20 cellular contexts compared by ENCODE assay signal in genomic region chr10:125039354-125039769, GRCh38.
DNase-seq lines count a peak whose midpoint lies in the region; ATAC-seq, FAIRE-seq and TF ChIP-seq lines count a peak whose summit lies in the region.
"Had no signal": no experiment of that assay in that cellular context is flagged by ENCODE, and none has a peak within 500 bp of the region (broad histone marks: within the 10 kb centered on the region; RNA-seq: fewer than 3 reads in every experiment).

No MANE protein-coding gene starts in this region.

- H3K79me1 ChIP-seq in neuronal stem cell (ENCODE audit: low read depth, low read length): peaks cover 12% of the 10 kb centered on the region

- H3K9me2 ChIP-seq in SK-N-SH (no peaks in the 10 kb centered on the region), hepatocyte (replicated peaks; ENCODE audit: insufficient read depth) (no peaks in the 10 kb centered on the region)

- peak overlapping the region; percentile 63 for H3K14ac ChIP-seq in neuronal stem cell (ENCODE audit: low read length)

- peak overlapping the region; percentile 9 for H2AK5ac ChIP-seq in neuronal stem cell (ENCODE audit: low read depth, low read length)

- peaks cover 55% of the 10 kb centered on the region for H4K20me1 ChIP-seq in SK-N-SH (ENCODE audit: insufficient read depth)
- peaks cover 44% of the 10 kb centered on the region for H4K20me1 ChIP-seq in hepatocyte (ENCODE audit: insufficient read depth, poor library complexity, severe bottlenecking)

- peak overlapping the region; percentile 31 for H3K23ac ChIP-seq in neuronal stem cell (ENCODE audit: low read depth, low read length, poor library complexity)

- CTCF ChIA-PET in SK-N-SH (lab: Yijun Ruan, JAX): interaction anchor here (0.7 to 7.9 kb wide), 4 partner anchors 9 to 23 kb away, joined by 3 to 70 read pairs (median 8); no protein-coding TSS in a partner anchor

- peaks cover 3% of the 10 kb centered on the region for H3K36me3 Mint-ChIP-seq in chondrocyte (ENCODE audit: low read depth)
- H3K36me3 Mint-ChIP-seq: activated naive CD4-positive, alpha-beta T cell treated with anti-CD3 and anti-CD28 coated beads, Interleukin-2, amount 50 U/mL, for 72 hours; stimulated activated effector memory CD8-positive, alpha-beta T cell treated with anti-CD3 and anti-CD28 coated beads, Interleukin-12 subunit alpha, Interleukin-12 subunit beta, amount 100 ng/mL, for 72 hours had no signal

- no peak overlapping the region for H4K8ac ChIP-seq in neuronal stem cell (ENCODE audit: low read depth, low read length)

- no peak overlapping the region for H3K4me3 Mint-ChIP-seq in chondrocyte (ENCODE audit: unreplicated experiment)
- H3K4me3 Mint-ChIP-seq: activated T-helper 1 cell treated with anti-CD3 and anti-CD28 coated beads, Interleukin-12 subunit alpha, Interleukin-12 subunit beta, Interleukin-2, Interleukin-4 antibody, amounts not matched to agents 30 ng/mL and 10 ng/mL and 1 ng/mL, durations not matched to agents 14 hours and 24 hours and 36 hours; stimulated activated effector memory CD8-positive, alpha-beta T cell treated with anti-CD3 and anti-CD28 coated beads, Interleukin-12 subunit alpha, Interleukin-12 subunit beta, amount 100 ng/mL, for 72 hours had no signal

- H3K9me3 Mint-ChIP-seq in chondrocyte (ENCODE audit: low read depth): no peaks in the 10 kb centered on the region
- H3K9me3 Mint-ChIP-seq: activated naive CD4-positive, alpha-beta T cell treated with anti-CD3 and anti-CD28 coated beads, Interleukin-2, amount 50 U/mL, for 72 hours; activated T-helper 1 cell treated with anti-CD3 and anti-CD28 coated beads, Interleukin-12 subunit alpha, Interleukin-12 subunit beta, Interleukin-2, Interleukin-4 antibody, amounts not matched to agents 30 ng/mL and 10 ng/mL and 1 ng/mL, durations not matched to agents 14 hours and 24 hours and 36 hours; stimulated activated effector memory CD8-positive, alpha-beta T cell treated with anti-CD3 and anti-CD28 coated beads, Interleukin-12 subunit alpha, Interleukin-12 subunit beta, amount 100 ng/mL, for 72 hours had no signal

- peak overlapping the region; percentile 66 for H2BK12ac ChIP-seq in neuronal stem cell (ENCODE audit: low read length)

- H4K91ac ChIP-seq in neuronal stem cell (ENCODE audit: low read depth, low read length, poor library complexity): no peak overlapping the region

- no peak for TF ChIP-seq EP300 in SK-N-SH (IDR thresholded peaks at IDR 0.05; ENCODE audit: borderline replicate concordance in 1 of 2, low read depth in 1 of 2, low read length in 1 of 2)

- peaks cover 83% of the 10 kb centered on the region for H3K4me1 Mint-ChIP-seq in chondrocyte (ENCODE audit: low read depth)
- H3K4me1 Mint-ChIP-seq: stimulated activated effector memory CD8-positive, alpha-beta T cell treated with anti-CD3 and anti-CD28 coated beads, Interleukin-12 subunit alpha, Interleukin-12 subunit beta, amount 100 ng/mL, for 72 hours had no signal

- no peak for ATAC-seq in SK-N-SH treated with all-trans-retinoic acid at 6 μM for 48 hours
- ATAC-seq: activated naive CD4-positive, alpha-beta T cell treated with anti-CD3 and anti-CD28 coated beads, Interleukin-2, amount 50 U/mL, for 72 hours; stimulated activated effector memory CD8-positive, alpha-beta T cell treated with anti-CD3 and anti-CD28 coated beads, Interleukin-12 subunit alpha, Interleukin-12 subunit beta, amount 100 ng/mL, for 72 hours had no signal

- no peak overlapping the region for H2AFZ ChIP-seq in SK-N-SH (ENCODE audit: low read depth)
- no peak overlapping the region for H2AFZ ChIP-seq in neuronal stem cell (ENCODE audit: low read length)
- H2AFZ ChIP-seq in hepatocyte: no peak overlapping the region

- H3K4me3 ChIP-seq in SK-N-SH (ENCODE audit: low read depth in 2 of 2, low read length in 1 of 2) (no peak overlapping the region), neuronal stem cell (ENCODE audit: low read length in 2 of 2) (no peak overlapping the region), hepatocyte (no peak overlapping the region)
- H3K4me3 ChIP-seq: sigmoid colon had no signal

- no peak overlapping the region for H3K27ac ChIP-seq in SK-N-SH (ENCODE audit: low read depth in 2 of 2, low read length in 1 of 2)
- no peak overlapping the region for H3K27ac ChIP-seq in neuronal stem cell (replicated peaks; ENCODE audit: low read length)
- H3K27ac ChIP-seq in hepatocyte: no peak overlapping the region
- H3K27ac ChIP-seq: HL-60, sigmoid colon had no signal

- no peak overlapping the region for H2BK15ac ChIP-seq in neuronal stem cell (ENCODE audit: low read length)

- H3K27me3 ChIP-seq in SK-N-SH (ENCODE audit: insufficient read depth): no peaks in the 10 kb centered on the region
- no peaks in the 10 kb centered on the region for H3K27me3 ChIP-seq in neuronal stem cell (ENCODE audit: control insufficient read depth in 3 of 3, insufficient read depth in 3 of 3, low read depth in 1 of 3, low read length in 3 of 3)
- no peaks in the 10 kb centered on the region for H3K27me3 ChIP-seq in hepatocyte
- H3K27me3 ChIP-seq: ascending aorta, sigmoid colon had no signal

- WGBS in SK-N-SH (ENCODE audit: low lambda C conversion rate): 83% methylated on average over 7 of the region's 15 CpGs
- no CpG with 5 or more reads among the region's 15 CpGs for WGBS in neuronal stem cell (ENCODE audit: extremely low coverage in 2 of 2, insufficient read length in 2 of 2, insufficient replicate concordance in 1 of 2), 2 donors
- 81% methylated on average over 15 of the region's 15 CpGs for WGBS in hepatocyte (ENCODE audit: low lambda C conversion rate, missing lambda C conversion rate)

- peaks cover 54 to 64% of the 10 kb centered on the region in 2 experiments for H3K4me1 ChIP-seq in SK-N-SH (ENCODE audit: control insufficient read depth in 1 of 2, insufficient read depth in 2 of 2, low read depth in 1 of 2, low read length in 1 of 2)
- H3K4me1 ChIP-seq in neuronal stem cell (ENCODE audit: control insufficient read depth in 2 of 2, insufficient read depth in 1 of 2, low read depth in 1 of 2, low read length in 2 of 2): peaks cover 7 to 24% of the 10 kb centered on the region in 2 donors
- peaks cover 40% of the 10 kb centered on the region for H3K4me1 ChIP-seq in hepatocyte (ENCODE audit: insufficient read depth)

- no peak for TF ChIP-seq CTCF in SK-N-SH (IDR thresholded peaks at IDR 0.05)
- no peak for TF ChIP-seq CTCF in chondrocyte (IDR thresholded peaks at IDR 0.05)
- TF ChIP-seq CTCF in hepatocyte (IDR thresholded peaks at IDR 0.05; ENCODE audit: poor library complexity): no peak

- H3K27me3 Mint-ChIP-seq in chondrocyte (ENCODE audit: low read depth): no peaks in the 10 kb centered on the region

- H3K27ac Mint-ChIP-seq in chondrocyte (ENCODE audit: unreplicated experiment): peak overlapping the region; percentile 69
- H3K27ac Mint-ChIP-seq: activated naive CD4-positive, alpha-beta T cell treated with anti-CD3 and anti-CD28 coated beads, Interleukin-2, amount 50 U/mL, for 72 hours; activated T-helper 1 cell treated with anti-CD3 and anti-CD28 coated beads, Interleukin-12 subunit alpha, Interleukin-12 subunit beta, Interleukin-2, Interleukin-4 antibody, amounts not matched to agents 30 ng/mL and 10 ng/mL and 1 ng/mL, durations not matched to agents 14 hours and 24 hours and 36 hours; stimulated activated effector memory CD8-positive, alpha-beta T cell treated with anti-CD3 and anti-CD28 coated beads, Interleukin-12 subunit alpha, Interleukin-12 subunit beta, amount 100 ng/mL, for 72 hours had no signal

- H3K36me3 ChIP-seq in SK-N-SH (replicated peaks in 1 of 2; ENCODE audit: control insufficient read depth in 1 of 2, insufficient read depth in 2 of 2, low read length in 1 of 2) (peaks cover 0 to 9% of the 10 kb centered on the region in 2 experiments), neuronal stem cell (replicated peaks in 1 of 2; ENCODE audit: control insufficient read depth in 2 of 2, insufficient read depth in 2 of 2, low read length in 2 of 2) (peaks cover 5 to 64% of the 10 kb centered on the region in 2 donors), hepatocyte (replicated peaks; ENCODE audit: insufficient read depth, low read depth) (no peaks in the 10 kb centered on the region)
- H3K36me3 ChIP-seq: ascending aorta, sigmoid colon had no signal

- H3K4ac ChIP-seq in neuronal stem cell (ENCODE audit: low read length): no peak overlapping the region

- H3F3A ChIP-seq in SK-N-SH (replicated peaks; ENCODE audit: insufficient read depth): peaks cover 20% of the 10 kb centered on the region

- no peak for TF ChIP-seq RAD21 in SK-N-SH (IDR thresholded peaks at IDR 0.05; ENCODE audit: low read length)

- POLR2A ChIA-PET in SK-N-SH (lab: Yijun Ruan, JAX): no interaction called here

- no peak overlapping the region for H2BK5ac ChIP-seq in neuronal stem cell (ENCODE audit: low read length)

- no peaks in the 10 kb centered on the region for H3K9me3 ChIP-seq in SK-N-SH
- no peaks in the 10 kb centered on the region for H3K9me3 ChIP-seq in neuronal stem cell (replicated peaks in 1 of 2; ENCODE audit: control insufficient read depth in 2 of 2, insufficient read depth in 1 of 2, low read depth in 1 of 2, low read length in 2 of 2)
- no peaks in the 10 kb centered on the region for H3K9me3 ChIP-seq in hepatocyte (ENCODE audit: low read depth)
- H3K9me3 ChIP-seq: ascending aorta, Caco-2, sigmoid colon had no signal

- H3K18ac ChIP-seq in neuronal stem cell (ENCODE audit: low read length): no peak overlapping the region

- H3K79me2 ChIP-seq in SK-N-SH (ENCODE audit: insufficient read depth): peaks cover 88% of the 10 kb centered on the region
- H3K79me2 ChIP-seq in hepatocyte: peaks cover 88% of the 10 kb centered on the region

- H3K4me2 ChIP-seq in SK-N-SH: no peak overlapping the region
- H3K4me2 ChIP-seq in neuronal stem cell (ENCODE audit: insufficient read depth, low read length, poor library complexity, severe bottlenecking): no peak overlapping the region
- no peak overlapping the region for H3K4me2 ChIP-seq in hepatocyte

- no peak for DNase-seq in SK-N-SH
- peak; percentile 79 for DNase-seq in chondrocyte (ENCODE audit: low spot score)
- no peak for DNase-seq in neuronal stem cell (ENCODE audit: low spot score)
- peak; percentile 20 for DNase-seq in urothelium cell line (ENCODE audit: low spot score)
- DNase-seq in cerebellum (ENCODE audit: low spot score): no peak
- no peak for DNase-seq in hepatocyte (ENCODE audit: low spot score)
- no peak for DNase-seq in activated CD4-positive, alpha-beta T cell treated with anti-CD3 and anti-CD28 coated beads for 1 hour
- DNase-seq: activated CD4-positive, alpha-beta T cell treated with anti-CD3 and anti-CD28 coated beads for 4 hours; NCI-H1417 treated with DMSO at 0.1 percent for 48 hours; NCI-H2171; NCI-H526 treated with DMSO at 0.1 percent for 48 hours; sigmoid colon had no signal

- H3K9ac ChIP-seq in SK-N-SH: no peak overlapping the region
- H3K9ac ChIP-seq in neuronal stem cell (ENCODE audit: low read depth, low read length, poor library complexity): no peak overlapping the region

- no peak overlapping the region for H2BK120ac ChIP-seq in neuronal stem cell (ENCODE audit: low read depth, low read length)

- FAIRE-seq in urothelium cell line (lab: Jason Lieb, UNC): no peak
- FAIRE-seq: TTC549 had no signal

TF ChIP-seq in SK-N-SH, 30 proteins besides CTCF, POLR2A, EP300 and RAD21 (continues in another document):
- no peak for TF ChIP-seq JUND (IDR thresholded peaks at IDR 0.05)

TF ChIP-seq in SK-N-SH treated with all-trans-retinoic acid at 6 μM for 48 hours, 23 proteins besides CTCF, POLR2A, EP300 and RAD21 (continues in another document):
- TF ChIP-seq ZNF8 (CRISPR knock-in tag; IDR thresholded peaks at IDR 0.05) (no peak), ZC3H10 (CRISPR knock-in tag; IDR thresholded peaks at IDR 0.05) (no peak), TOX (CRISPR knock-in tag; IDR thresholded peaks at IDR 0.05; ENCODE audit: borderline replicate concordance) (no peak)

Comparison
In these comparisons a context has a peak if more than half of its experiments do, and no peak if none do; other contexts are left out.
1. DNase-seq: peak in chondrocyte (single experiment) and urothelium cell line (single experiment); none in SK-N-SH (single experiment), neuronal stem cell (single experiment), cerebellum (single experiment), hepatocyte (single experiment) and activated CD4-positive, alpha-beta T cell treated with anti-CD3 and anti-CD28 coated beads for 1 hour (single experiment).